Comparison of ENCODE assay signal across 1 cellular context in the genomic region with DNA sequence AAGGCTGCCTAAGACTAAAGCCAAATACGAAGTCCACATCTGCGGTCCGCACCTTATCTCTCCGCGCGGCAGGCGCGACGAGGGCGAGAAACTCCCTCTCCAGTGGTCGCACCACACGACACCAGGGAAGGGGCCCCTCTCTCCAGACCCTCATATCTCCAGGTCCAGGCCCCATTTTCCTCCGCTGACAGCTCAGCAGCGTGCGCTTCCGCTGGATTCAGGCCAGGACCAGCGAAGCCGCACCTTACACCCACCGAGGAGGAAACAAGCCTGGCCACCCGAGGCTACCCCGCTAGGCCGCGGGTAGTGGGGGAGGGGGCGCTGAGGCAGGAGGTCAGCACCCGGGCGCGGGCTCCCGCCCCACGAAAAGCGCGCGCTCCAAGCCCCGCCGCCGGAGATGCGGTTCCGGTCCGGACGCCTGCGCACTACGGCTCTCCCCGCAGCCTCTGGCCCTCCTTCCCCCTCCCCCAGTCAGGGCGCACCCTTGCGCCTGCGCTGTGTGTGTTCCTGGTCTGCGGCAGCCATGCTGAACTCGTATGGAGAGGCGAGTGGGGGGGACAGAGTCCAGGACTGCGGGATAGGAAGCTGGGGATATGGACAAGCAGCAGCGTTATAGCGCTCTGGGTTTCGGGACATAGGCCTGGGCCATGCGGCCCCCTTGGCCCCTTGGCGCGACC.
TF ChIP-seq lines count a peak whose summit lies in the region.

A gene (plus strand): TSS at position 502 of the 677 bp plus-strand sequence. CDS start 4,305 bp downstream, outside the sequence.

TF ChIP-seq in K562, 482 proteins besides CTCF, POLR2A, EP300 and RAD21 (continued from another document and continues in another):
- TF ChIP-seq, protein P1, sequence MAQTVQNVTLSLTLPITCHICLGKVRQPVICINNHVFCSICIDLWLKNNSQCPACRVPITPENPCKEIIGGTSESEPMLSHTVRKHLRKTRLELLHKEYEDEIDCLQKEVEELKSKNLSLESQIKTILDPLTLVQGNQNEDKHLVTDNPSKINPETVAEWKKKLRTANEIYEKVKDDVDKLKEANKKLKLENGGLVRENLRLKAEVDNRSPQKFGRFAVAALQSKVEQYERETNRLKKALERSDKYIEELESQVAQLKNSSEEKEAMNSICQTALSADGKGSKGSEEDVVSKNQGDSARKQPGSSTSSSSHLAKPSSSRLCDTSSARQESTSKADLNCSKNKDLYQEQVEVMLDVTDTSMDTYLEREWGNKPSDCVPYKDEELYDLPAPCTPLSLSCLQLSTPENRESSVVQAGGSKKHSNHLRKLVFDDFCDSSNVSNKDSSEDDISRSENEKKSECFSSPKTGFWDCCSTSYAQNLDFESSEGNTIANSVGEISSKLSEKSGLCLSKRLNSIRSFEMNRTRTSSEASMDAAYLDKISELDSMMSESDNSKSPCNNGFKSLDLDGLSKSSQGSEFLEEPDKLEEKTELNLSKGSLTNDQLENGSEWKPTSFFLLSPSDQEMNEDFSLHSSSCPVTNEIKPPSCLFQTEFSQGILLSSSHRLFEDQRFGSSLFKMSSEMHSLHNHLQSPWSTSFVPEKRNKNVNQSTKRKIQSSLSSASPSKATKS (CRISPR knock-in tag; IDR thresholded peaks at IDR 0.05): no peak
- no peak for TF ChIP-seq CCAR2 (IDR thresholded peaks at IDR 0.05; ENCODE audit: low read depth, low read length)
- no peak for TF ChIP-seq PHTF2 (CRISPR knock-in tag; IDR thresholded peaks at IDR 0.05)
- peak; percentile 77; the same call in 1 of the 2 replicates for TF ChIP-seq ZBTB1 (CRISPR knock-in tag; IDR thresholded peaks at IDR 0.05; ENCODE audit: borderline replicate concordance, low read depth)
- TF ChIP-seq DDX20 (tag; IDR thresholded peaks at IDR 0.05; ENCODE audit: low read depth): no peak
- TF ChIP-seq, protein P2, sequence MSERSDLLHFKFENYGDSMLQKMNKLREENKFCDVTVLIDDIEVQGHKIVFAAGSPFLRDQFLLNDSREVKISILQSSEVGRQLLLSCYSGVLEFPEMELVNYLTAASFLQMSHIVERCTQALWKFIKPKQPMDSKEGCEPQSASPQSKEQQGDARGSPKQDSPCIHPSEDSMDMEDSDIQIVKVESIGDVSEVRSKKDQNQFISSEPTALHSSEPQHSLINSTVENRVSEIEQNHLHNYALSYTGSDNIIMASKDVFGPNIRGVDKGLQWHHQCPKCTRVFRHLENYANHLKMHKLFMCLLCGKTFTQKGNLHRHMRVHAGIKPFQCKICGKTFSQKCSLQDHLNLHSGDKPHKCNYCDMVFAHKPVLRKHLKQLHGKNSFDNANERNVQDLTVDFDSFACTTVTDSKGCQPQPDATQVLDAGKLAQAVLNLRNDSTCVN (CRISPR knock-in tag; IDR thresholded peaks at IDR 0.05): peak; percentile 53; the same call in 1 of the 2 replicates
- peak; percentile 91 for TF ChIP-seq GATAD2A (IDR thresholded peaks at IDR 0.05)
- TF ChIP-seq NFIC (IDR thresholded peaks at IDR 0.05): peak; percentile 96
- TF ChIP-seq HCFC1 (IDR thresholded peaks at IDR 0.05; ENCODE audit: low read depth, low read length): peak; percentile 19; the same call in 1 of the 2 replicates
- TF ChIP-seq CREM (IDR thresholded peaks at IDR 0.05; ENCODE audit: low read depth): 0 out of 2 replicates have a peak, but pooled peaks have one; percentile 63
- TF ChIP-seq ZNF263 (CRISPR knock-in tag; IDR thresholded peaks at IDR 0.05; ENCODE audit: borderline replicate concordance): peak; percentile 83
- TF ChIP-seq, protein P3, sequence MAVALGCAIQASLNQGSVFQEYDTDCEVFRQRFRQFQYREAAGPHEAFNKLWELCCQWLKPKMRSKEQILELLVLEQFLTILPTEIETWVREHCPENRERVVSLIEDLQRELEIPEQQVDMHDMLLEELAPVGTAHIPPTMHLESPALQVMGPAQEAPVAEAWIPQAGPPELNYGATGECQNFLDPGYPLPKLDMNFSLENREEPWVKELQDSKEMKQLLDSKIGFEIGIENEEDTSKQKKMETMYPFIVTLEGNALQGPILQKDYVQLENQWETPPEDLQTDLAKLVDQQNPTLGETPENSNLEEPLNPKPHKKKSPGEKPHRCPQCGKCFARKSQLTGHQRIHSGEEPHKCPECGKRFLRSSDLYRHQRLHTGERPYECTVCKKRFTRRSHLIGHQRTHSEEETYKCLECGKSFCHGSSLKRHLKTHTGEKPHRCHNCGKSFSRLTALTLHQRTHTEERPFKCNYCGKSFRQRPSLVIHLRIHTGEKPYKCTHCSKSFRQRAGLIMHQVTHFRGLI (CRISPR knock-in tag; IDR thresholded peaks at IDR 0.05): no peak
- TF ChIP-seq KLF13 (tag; IDR thresholded peaks at IDR 0.05; ENCODE audit: borderline replicate concordance, low read depth): 0 out of 2 replicates have a peak, but pooled peaks have one; percentile 32
- peak; percentile 71 for TF ChIP-seq LCOR (CRISPR knock-in tag; IDR thresholded peaks at IDR 0.05)
- TF ChIP-seq SNIP1 (IDR thresholded peaks at IDR 0.05; ENCODE audit: low read depth): no peak
- TF ChIP-seq, protein P4, sequence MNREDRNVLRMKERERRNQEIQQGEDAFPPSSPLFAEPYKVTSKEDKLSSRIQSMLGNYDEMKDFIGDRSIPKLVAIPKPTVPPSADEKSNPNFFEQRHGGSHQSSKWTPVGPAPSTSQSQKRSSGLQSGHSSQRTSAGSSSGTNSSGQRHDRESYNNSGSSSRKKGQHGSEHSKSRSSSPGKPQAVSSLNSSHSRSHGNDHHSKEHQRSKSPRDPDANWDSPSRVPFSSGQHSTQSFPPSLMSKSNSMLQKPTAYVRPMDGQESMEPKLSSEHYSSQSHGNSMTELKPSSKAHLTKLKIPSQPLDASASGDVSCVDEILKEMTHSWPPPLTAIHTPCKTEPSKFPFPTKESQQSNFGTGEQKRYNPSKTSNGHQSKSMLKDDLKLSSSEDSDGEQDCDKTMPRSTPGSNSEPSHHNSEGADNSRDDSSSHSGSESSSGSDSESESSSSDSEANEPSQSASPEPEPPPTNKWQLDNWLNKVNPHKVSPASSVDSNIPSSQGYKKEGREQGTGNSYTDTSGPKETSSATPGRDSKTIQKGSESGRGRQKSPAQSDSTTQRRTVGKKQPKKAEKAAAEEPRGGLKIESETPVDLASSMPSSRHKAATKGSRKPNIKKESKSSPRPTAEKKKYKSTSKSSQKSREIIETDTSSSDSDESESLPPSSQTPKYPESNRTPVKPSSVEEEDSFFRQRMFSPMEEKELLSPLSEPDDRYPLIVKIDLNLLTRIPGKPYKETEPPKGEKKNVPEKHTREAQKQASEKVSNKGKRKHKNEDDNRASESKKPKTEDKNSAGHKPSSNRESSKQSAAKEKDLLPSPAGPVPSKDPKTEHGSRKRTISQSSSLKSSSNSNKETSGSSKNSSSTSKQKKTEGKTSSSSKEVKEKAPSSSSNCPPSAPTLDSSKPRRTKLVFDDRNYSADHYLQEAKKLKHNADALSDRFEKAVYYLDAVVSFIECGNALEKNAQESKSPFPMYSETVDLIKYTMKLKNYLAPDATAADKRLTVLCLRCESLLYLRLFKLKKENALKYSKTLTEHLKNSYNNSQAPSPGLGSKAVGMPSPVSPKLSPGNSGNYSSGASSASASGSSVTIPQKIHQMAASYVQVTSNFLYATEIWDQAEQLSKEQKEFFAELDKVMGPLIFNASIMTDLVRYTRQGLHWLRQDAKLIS (CRISPR knock-in tag; IDR thresholded peaks at IDR 0.05): peak; percentile 88
- no peak for TF ChIP-seq ZNF316 (IDR thresholded peaks at IDR 0.05)
- peak; percentile 81 for TF ChIP-seq SP1 (CRISPR knock-in tag; IDR thresholded peaks at IDR 0.05)
- TF ChIP-seq TCF7L2 (IDR thresholded peaks at IDR 0.05; ENCODE audit: low read depth, low read length): no peak
- TF ChIP-seq SREBF1 (IDR thresholded peaks at IDR 0.05; ENCODE audit: borderline replicate concordance, low read depth, low read length): no peak
- TF ChIP-seq CHD1 (IDR thresholded peaks at IDR 0.05; ENCODE audit: low read length): peak; percentile 79
- TF ChIP-seq NEUROD1 (IDR thresholded peaks at IDR 0.05; ENCODE audit: borderline replicate concordance, low read depth, low read length, partially characterized antibody): no peak
- TF ChIP-seq, protein P5, sequence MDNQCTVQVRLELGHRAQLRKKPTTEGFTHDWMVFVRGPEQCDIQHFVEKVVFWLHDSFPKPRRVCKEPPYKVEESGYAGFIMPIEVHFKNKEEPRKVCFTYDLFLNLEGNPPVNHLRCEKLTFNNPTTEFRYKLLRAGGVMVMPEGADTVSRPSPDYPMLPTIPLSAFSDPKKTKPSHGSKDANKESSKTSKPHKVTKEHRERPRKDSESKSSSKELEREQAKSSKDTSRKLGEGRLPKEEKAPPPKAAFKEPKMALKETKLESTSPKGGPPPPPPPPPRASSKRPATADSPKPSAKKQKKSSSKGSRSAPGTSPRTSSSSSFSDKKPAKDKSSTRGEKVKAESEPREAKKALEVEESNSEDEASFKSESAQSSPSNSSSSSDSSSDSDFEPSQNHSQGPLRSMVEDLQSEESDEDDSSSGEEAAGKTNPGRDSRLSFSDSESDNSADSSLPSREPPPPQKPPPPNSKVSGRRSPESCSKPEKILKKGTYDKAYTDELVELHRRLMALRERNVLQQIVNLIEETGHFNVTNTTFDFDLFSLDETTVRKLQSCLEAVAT (IDR thresholded peaks at IDR 0.05): peak; percentile 46 to 69
- 0 out of 2 replicates have a peak, but pooled peaks have one; percentile 37 for TF ChIP-seq MECOM (CRISPR knock-in tag; IDR thresholded peaks at IDR 0.05)
- TF ChIP-seq, protein P6, sequence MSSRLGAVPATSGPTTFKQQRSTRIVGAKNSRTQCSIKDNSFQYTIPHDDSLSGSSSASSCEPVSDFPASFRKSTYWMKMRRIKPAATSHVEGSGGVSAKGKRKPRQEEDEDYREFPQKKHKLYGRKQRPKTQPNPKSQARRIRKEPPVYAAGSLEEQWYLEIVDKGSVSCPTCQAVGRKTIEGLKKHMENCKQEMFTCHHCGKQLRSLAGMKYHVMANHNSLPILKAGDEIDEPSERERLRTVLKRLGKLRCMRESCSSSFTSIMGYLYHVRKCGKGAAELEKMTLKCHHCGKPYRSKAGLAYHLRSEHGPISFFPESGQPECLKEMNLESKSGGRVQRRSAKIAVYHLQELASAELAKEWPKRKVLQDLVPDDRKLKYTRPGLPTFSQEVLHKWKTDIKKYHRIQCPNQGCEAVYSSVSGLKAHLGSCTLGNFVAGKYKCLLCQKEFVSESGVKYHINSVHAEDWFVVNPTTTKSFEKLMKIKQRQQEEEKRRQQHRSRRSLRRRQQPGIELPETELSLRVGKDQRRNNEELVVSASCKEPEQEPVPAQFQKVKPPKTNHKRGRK (tag; IDR thresholded peaks at IDR 0.05): no peak
- peak in 1 of 2 experiments; percentile 77; a peak in 1 of 4 replicates for TF ChIP-seq TEAD1 (CRISPR knock-in tag; IDR thresholded peaks at IDR 0.05)
- peak; percentile 62 for TF ChIP-seq TAF1 (IDR thresholded peaks at IDR 0.05; ENCODE audit: control insufficient read depth, extremely low read depth, insufficient read depth, low read length, severe bottlenecking)
- peak in 1 of 2 experiments; percentile 52; a peak in 1 of 4 replicates for TF ChIP-seq SIN3A (IDR thresholded peaks at IDR 0.05; ENCODE audit: borderline replicate concordance in 2 of 2, control insufficient read depth in 1 of 2, low read depth in 2 of 2, low read length in 2 of 2)
- TF ChIP-seq CBX3 (IDR thresholded peaks at IDR 0.05; ENCODE audit: borderline replicate concordance in 1 of 2, low read length in 2 of 2): peak in 1 of 2 experiments; percentile 18; a peak in 2 of 3 replicates
- no peak for TF ChIP-seq NCOR1 (IDR thresholded peaks at IDR 0.05)
- TF ChIP-seq, protein P7, sequence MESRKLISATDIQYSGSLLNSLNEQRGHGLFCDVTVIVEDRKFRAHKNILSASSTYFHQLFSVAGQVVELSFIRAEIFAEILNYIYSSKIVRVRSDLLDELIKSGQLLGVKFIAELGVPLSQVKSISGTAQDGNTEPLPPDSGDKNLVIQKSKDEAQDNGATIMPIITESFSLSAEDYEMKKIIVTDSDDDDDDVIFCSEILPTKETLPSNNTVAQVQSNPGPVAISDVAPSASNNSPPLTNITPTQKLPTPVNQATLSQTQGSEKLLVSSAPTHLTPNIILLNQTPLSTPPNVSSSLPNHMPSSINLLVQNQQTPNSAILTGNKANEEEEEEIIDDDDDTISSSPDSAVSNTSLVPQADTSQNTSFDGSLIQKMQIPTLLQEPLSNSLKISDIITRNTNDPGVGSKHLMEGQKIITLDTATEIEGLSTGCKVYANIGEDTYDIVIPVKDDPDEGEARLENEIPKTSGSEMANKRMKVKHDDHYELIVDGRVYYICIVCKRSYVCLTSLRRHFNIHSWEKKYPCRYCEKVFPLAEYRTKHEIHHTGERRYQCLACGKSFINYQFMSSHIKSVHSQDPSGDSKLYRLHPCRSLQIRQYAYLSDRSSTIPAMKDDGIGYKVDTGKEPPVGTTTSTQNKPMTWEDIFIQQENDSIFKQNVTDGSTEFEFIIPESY (CRISPR knock-in tag; IDR thresholded peaks at IDR 0.05): 0 out of 2 replicates have a peak, but pooled peaks have one; percentile 21
- peak; percentile 89; the same call in 1 of the 2 replicates for TF ChIP-seq TGIF2 (CRISPR knock-in tag; IDR thresholded peaks at IDR 0.05)
- TF ChIP-seq ZNF717 (CRISPR knock-in tag; IDR thresholded peaks at IDR 0.05): no peak
- TF ChIP-seq ZNF699 (CRISPR knock-in tag; IDR thresholded peaks at IDR 0.05; ENCODE audit: insufficient replicate concordance): no peak
- TF ChIP-seq ZSCAN32 (CRISPR knock-in tag; IDR thresholded peaks at IDR 0.05): no peak
- TF ChIP-seq, protein P8, sequence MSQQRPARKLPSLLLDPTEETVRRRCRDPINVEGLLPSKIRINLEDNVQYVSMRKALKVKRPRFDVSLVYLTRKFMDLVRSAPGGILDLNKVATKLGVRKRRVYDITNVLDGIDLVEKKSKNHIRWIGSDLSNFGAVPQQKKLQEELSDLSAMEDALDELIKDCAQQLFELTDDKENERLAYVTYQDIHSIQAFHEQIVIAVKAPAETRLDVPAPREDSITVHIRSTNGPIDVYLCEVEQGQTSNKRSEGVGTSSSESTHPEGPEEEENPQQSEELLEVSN (IDR thresholded peaks at IDR 0.05; ENCODE audit: borderline replicate concordance in 1 of 2, extremely low read depth in 1 of 2, insufficient read depth in 1 of 2, insufficient read length in 1 of 2, low read depth in 1 of 2, low read length in 1 of 2, poor library complexity in 1 of 2, severe bottlenecking in 1 of 2): peak; percentile 86 to 88
- TF ChIP-seq SMARCE1 (IDR thresholded peaks at IDR 0.05): peak; percentile 66; the same call in 1 of the 2 replicates
- TF ChIP-seq U2AF1 (optimal IDR thresholded peaks at IDR 0.05; ENCODE audit: low read depth, low read length): no peak
- TF ChIP-seq ZNF124 (CRISPR knock-in tag; IDR thresholded peaks at IDR 0.05): no peak
- TF ChIP-seq RHOXF2B (CRISPR knock-in tag; conservative IDR thresholded peaks at IDR 0.05): no peak
- TF ChIP-seq ZNF436 (CRISPR knock-in tag; IDR thresholded peaks at IDR 0.05): no peak
- no peak for TF ChIP-seq KAT8 (IDR thresholded peaks at IDR 0.05; ENCODE audit: low read depth)
- peak in 1 of 2 experiments; percentile 87; a peak in 2 of 4 replicates for TF ChIP-seq TRIM24 (IDR thresholded peaks at IDR 0.05)
- no peak for TF ChIP-seq BRF1 (IDR thresholded peaks at IDR 0.05; ENCODE audit: borderline replicate concordance, extremely low read depth, insufficient read length)
- TF ChIP-seq BCOR (IDR thresholded peaks at IDR 0.05): peak; percentile 61
- TF ChIP-seq, protein P9, sequence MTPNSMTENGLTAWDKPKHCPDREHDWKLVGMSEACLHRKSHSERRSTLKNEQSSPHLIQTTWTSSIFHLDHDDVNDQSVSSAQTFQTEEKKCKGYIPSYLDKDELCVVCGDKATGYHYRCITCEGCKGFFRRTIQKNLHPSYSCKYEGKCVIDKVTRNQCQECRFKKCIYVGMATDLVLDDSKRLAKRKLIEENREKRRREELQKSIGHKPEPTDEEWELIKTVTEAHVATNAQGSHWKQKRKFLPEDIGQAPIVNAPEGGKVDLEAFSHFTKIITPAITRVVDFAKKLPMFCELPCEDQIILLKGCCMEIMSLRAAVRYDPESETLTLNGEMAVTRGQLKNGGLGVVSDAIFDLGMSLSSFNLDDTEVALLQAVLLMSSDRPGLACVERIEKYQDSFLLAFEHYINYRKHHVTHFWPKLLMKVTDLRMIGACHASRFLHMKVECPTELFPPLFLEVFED (CRISPR knock-in tag; conservative IDR thresholded peaks at IDR 0.05): peak; percentile 62; the same call in 1 of the 2 replicates
- no peak for TF ChIP-seq RBM25 (IDR thresholded peaks at IDR 0.05; ENCODE audit: low read depth, low read length, severe bottlenecking)
